In the genomic region with DNA sequence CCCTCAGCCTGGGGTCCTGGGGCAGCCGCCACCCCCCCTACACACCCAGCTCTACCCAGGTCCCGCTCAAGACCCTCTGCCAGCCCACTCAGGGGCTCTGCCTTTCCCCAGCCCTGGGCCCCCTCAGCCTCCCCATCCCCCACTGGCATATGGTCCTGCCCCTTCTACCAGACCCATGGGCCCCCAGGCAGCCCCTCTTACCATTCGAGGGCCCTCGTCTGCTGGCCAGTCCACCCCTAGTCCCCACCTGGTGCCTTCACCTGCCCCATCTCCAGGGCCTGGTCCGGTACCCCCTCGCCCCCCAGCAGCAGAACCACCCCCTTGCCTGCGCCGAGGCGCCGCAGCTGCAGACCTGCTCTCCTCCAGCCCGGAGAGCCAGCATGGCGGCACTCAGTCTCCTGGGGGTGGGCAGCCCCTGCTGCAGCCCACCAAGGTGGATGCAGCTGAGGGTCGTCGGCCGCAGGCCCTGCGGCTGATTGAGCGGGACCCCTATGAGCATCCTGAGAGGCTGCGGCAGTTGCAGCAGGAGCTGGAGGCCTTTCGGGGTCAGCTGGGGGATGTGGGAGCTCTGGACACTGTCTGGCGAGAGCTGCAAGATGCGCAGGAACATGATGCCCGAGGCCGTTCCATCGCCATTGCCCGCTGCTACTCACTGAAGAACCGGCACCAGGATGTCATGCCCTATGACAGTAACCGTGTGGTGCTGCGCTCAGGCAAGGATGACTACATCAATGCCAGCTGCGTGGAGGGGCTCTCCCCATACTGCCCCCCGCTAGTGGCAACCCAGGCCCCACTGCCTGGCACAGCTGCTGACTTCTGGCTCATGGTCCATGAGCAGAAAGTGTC, we compare ENCODE assay signal across 12 cellular contexts.
"Had no signal": no experiment of that assay in that cellular context is flagged by ENCODE, and none has a peak within 500 bp of the region (broad histone marks: within the 10 kb centered on the region; RNA-seq: fewer than 3 reads in every experiment).

No MANE protein-coding gene starts in this region.

- FAIRE-seq: endometrium had no signal

- H3K27me3 Mint-ChIP-seq: naive B cell had no signal

- H3K4me3 ChIP-seq: breast epithelium, esophagus muscularis mucosa, psoas muscle, tibial artery, vagina had no signal

- H3K4me3 Mint-ChIP-seq: naive B cell had no signal

- H3K27ac ChIP-seq: breast epithelium, esophagus muscularis mucosa, psoas muscle, tibial artery, vagina had no signal

- ATAC-seq: psoas muscle had no signal

- H3K36me3 Mint-ChIP-seq: activated naive CD4-positive, alpha-beta T cell treated with anti-CD3 and anti-CD28 coated beads, Interleukin-2, amount 50 U/mL, for 72 hours; naive B cell had no signal

- H3K9me3 ChIP-seq: breast epithelium, esophagus muscularis mucosa, psoas muscle, tibial artery, vagina had no signal

- DNase-seq: aorta; glutamatergic neuron; naive B cell; psoas muscle; stimulated activated CD4-positive, alpha-beta T cell treated with anti-CD3 and anti-CD28 coated beads, Interleukin-2, amount 100 ng/mL, for 48 hours; stimulated activated CD8-positive, alpha-beta memory T cell treated with anti-CD3 and anti-CD28 coated beads, Interleukin-4, amount 100 ng/mL, for 48 hours; tibial artery had no signal

- H3K27me3 ChIP-seq: breast epithelium, esophagus muscularis mucosa, tibial artery, vagina had no signal

- H3K9me3 Mint-ChIP-seq: activated naive CD4-positive, alpha-beta T cell treated with anti-CD3 and anti-CD28 coated beads, Interleukin-2, amount 50 U/mL, for 72 hours; naive B cell had no signal

- H3K4me1 ChIP-seq: psoas muscle had no signal
